Comparison of ENCODE assay signal across 1 cellular context in genomic region chr16:90016339-90016950, GRCh38.
TF ChIP-seq lines count a peak whose summit lies in the region.

No MANE protein-coding gene starts in this region.

TF ChIP-seq in endothelial cell of umbilical vein, 7 proteins besides CTCF, POLR2A, EP300 and RAD21:
- TF ChIP-seq, protein P1, sequence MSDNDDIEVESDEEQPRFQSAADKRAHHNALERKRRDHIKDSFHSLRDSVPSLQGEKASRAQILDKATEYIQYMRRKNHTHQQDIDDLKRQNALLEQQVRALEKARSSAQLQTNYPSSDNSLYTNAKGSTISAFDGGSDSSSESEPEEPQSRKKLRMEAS (IDR thresholded peaks at IDR 0.05; ENCODE audit: insufficient read depth, insufficient read length), result no peak
- no peak for TF ChIP-seq JUN (IDR thresholded peaks at IDR 0.05; ENCODE audit: borderline replicate concordance, insufficient read depth, insufficient read length, low read depth)
- TF ChIP-seq GATA2 (IDR thresholded peaks at IDR 0.05; ENCODE audit: insufficient read depth, insufficient read length, low read depth, low read length), result no peak
- TF ChIP-seq POLR2AphosphoS5 (IDR thresholded peaks at IDR 0.05; ENCODE audit: insufficient read depth, low read depth, low read length), result no peak
- no peak for TF ChIP-seq EZH2 (IDR thresholded peaks at IDR 0.05; ENCODE audit: borderline replicate concordance, low read depth, low read length, severe bottlenecking)
- TF ChIP-seq MYC (IDR thresholded peaks at IDR 0.05; ENCODE audit: low read depth, low read length), result no peak
TF ChIP-seq in endothelial cell of umbilical vein: peak in this region for 0.
